Comparison of ENCODE assay signal across 8 cellular contexts in genomic region chr16:75011634-75012307, GRCh38. TPM values are rescaled to one million over a fixed set of nuclear protein-coding genes. Genes with fewer than 3 reads are reported as not detected.
DNase-seq lines count a peak whose midpoint lies in the region; ATAC-seq and TF ChIP-seq lines count a peak whose summit lies in the region.

No MANE protein-coding gene starts in this region.

- ATAC-seq in GM19455 (IDR thresholded peaks at IDR 0.05; ENCODE audit: unreplicated experiment) (peak; percentile 52), HG03521 (IDR thresholded peaks at IDR 0.05; ENCODE audit: unreplicated experiment) (peak; percentile 62)
- ATAC-seq in activated CD8-positive, alpha-beta T cell treated with anti-CD3 and anti-CD28 coated beads, Interleukin-2, amount 10 ng/mL, durations not matched to agents 7 days and 5 days = peak; percentile 33

- no peak overlapping the region for H3K4me3 ChIP-seq in CD4-positive, alpha-beta memory T cell (ENCODE audit: low read length in 2 of 2)
- no peak overlapping the region for H3K4me3 ChIP-seq in OCI-LY7 (ENCODE audit: low read depth, low read length, poor library complexity, severe bottlenecking)

- H3K27ac ChIP-seq in CD4-positive, alpha-beta memory T cell (ENCODE audit: low read depth, low read length) = peak overlapping the region; percentile 47
- H3K27ac ChIP-seq in OCI-LY7 (ENCODE audit: low read depth, low read length, poor library complexity, severe bottlenecking) = no peak overlapping the region

- H3K36me3 Mint-ChIP-seq in CD4-positive, alpha-beta memory T cell = no peaks in the 10 kb centered on the region
- H3K36me3 Mint-ChIP-seq in activated CD8-positive, alpha-beta T cell treated with anti-CD3 and anti-CD28 coated beads, Interleukin-2, amount 10 ng/mL, durations not matched to agents 7 days and 5 days (ENCODE audit: low read depth) = no peaks in the 10 kb centered on the region

- BruUV-seq in OCI-LY7 (replicated peaks; lab: Mats Ljungman, UMichigan) = no TSS peak

- intact Hi-C loops in CD4-positive, alpha-beta memory T cell (cut with micrococcal nuclease) = no loop called here
- intact Hi-C loops in OCI-LY7 (cut with micrococcal nuclease; ENCODE audit: unreplicated experiment) = no loop called here

- H2AFZ ChIP-seq in OCI-LY7 (ENCODE audit: low read length) = no peak overlapping the region

- H3K9me3 ChIP-seq in CD4-positive, alpha-beta memory T cell (ENCODE audit: control insufficient read depth in 1 of 2, low read length in 2 of 2) = no peaks in the 10 kb centered on the region
- no peaks in the 10 kb centered on the region; the same call in 1 of the 2 replicates for H3K9me3 ChIP-seq in OCI-LY7 (ENCODE audit: low read length)

- DNase-seq in CD4-positive, alpha-beta memory T cell = peak; percentile 13 to 78 (median 26)
- no peak for DNase-seq in activated CD8-positive, alpha-beta T cell treated with anti-CD3 and anti-CD28 coated beads, Interleukin-2, amount 10 ng/mL, durations not matched to agents 7 days and 5 days
- peak; percentile 86 for DNase-seq in fibroblast of gingiva (ENCODE audit: low read depth)
- peak; percentile 77 for DNase-seq in putamen (ENCODE audit: low spot score)
- DNase-seq in NCI-H345 (lab: John Stamatoyannopoulos, UW) = no peak
- DNase-seq in OCI-LY7 (ENCODE audit: low spot score) = no peak

- peak overlapping the region; percentile 67 to 94 (median 91) for H3K27ac Mint-ChIP-seq in CD4-positive, alpha-beta memory T cell
- no peak overlapping the region for H3K27ac Mint-ChIP-seq in activated CD8-positive, alpha-beta T cell treated with anti-CD3 and anti-CD28 coated beads, Interleukin-2, amount 10 ng/mL, durations not matched to agents 7 days and 5 days

- H3K4me1 Mint-ChIP-seq in CD4-positive, alpha-beta memory T cell = peaks cover 14 to 26% (median 17%) of the 10 kb centered on the region in 4 donors
- peaks cover 19% of the 10 kb centered on the region for H3K4me1 Mint-ChIP-seq in activated CD8-positive, alpha-beta T cell treated with anti-CD3 and anti-CD28 coated beads, Interleukin-2, amount 10 ng/mL, durations not matched to agents 7 days and 5 days (ENCODE audit: low read depth)

- H3K79me2 ChIP-seq in OCI-LY7 (ENCODE audit: insufficient read depth, low read depth, low read length) = no peaks in the 10 kb centered on the region

- CTCF ChIA-PET in CD4-positive, alpha-beta memory T cell (lab: Charles Lee; ENCODE audit: partially characterized antibody) = interaction anchor here (0.8 to 4.1 kb wide), 11 partner anchors 10 to 100 kb away, joined by 3 to 33 read pairs (median 4); partner anchors contain the start of gene ZNRF1
- CTCF ChIA-PET in activated CD8-positive, alpha-beta T cell treated with anti-CD3 and anti-CD28 coated beads, Interleukin-2, amount 10 ng/mL, durations not matched to agents 7 days and 5 days (lab: Charles Lee) = interaction anchor here (1.1 to 3.5 kb wide), 7 partner anchors 10 to 99 kb away, joined by 3 to 40 read pairs (median 6); partner anchors contain the start of genes WDR59 and ZNRF1
- CTCF ChIA-PET in OCI-LY7 (lab: Charles Lee; ENCODE audit: unreplicated experiment) = interaction anchor here (1.0 kb wide), 1 partner anchor 12 kb away, joined by 3 read pairs; no protein-coding TSS in a partner anchor

- H3K4me1 ChIP-seq in CD4-positive, alpha-beta memory T cell (ENCODE audit: insufficient read depth, low read length) = peaks cover 22% of the 10 kb centered on the region
- H3K4me1 ChIP-seq in OCI-LY7 (ENCODE audit: insufficient read depth, low read length, poor library complexity, severe bottlenecking) = peaks cover 10% of the 10 kb centered on the region

- no peaks in the 10 kb centered on the region for H3K36me3 ChIP-seq in CD4-positive, alpha-beta memory T cell (ENCODE audit: insufficient read depth, low read length)
- H3K36me3 ChIP-seq in OCI-LY7 (ENCODE audit: insufficient read depth, low read length) = no peaks in the 10 kb centered on the region

- no peak for TF ChIP-seq CTCF in OCI-LY7 (conservative IDR thresholded peaks at IDR 0.05; ENCODE audit: low read length)

- H3K27me3 Mint-ChIP-seq in CD4-positive, alpha-beta memory T cell = no peaks in the 10 kb centered on the region
- peaks cover 4% of the 10 kb centered on the region for H3K27me3 Mint-ChIP-seq in activated CD8-positive, alpha-beta T cell treated with anti-CD3 and anti-CD28 coated beads, Interleukin-2, amount 10 ng/mL, durations not matched to agents 7 days and 5 days (ENCODE audit: low read depth)

- no peak overlapping the region for H3K4me2 ChIP-seq in OCI-LY7 (ENCODE audit: low read length)

- H3K9me2 ChIP-seq in OCI-LY7 (ENCODE audit: insufficient read depth, low read length) = no peaks in the 10 kb centered on the region

- H4K20me1 ChIP-seq in OCI-LY7 (ENCODE audit: insufficient read depth, low read length) = no peaks in the 10 kb centered on the region

- POLR2A ChIA-PET in CD4-positive, alpha-beta memory T cell (lab: Charles Lee; ENCODE audit: partially characterized antibody) = interaction anchor here (0.9 to 2.8 kb wide), 2 partner anchors 13 to 63 kb away, joined by 3 to 16 read pairs; partner anchors contain the start of gene ZNRF1
- POLR2A ChIA-PET in activated CD8-positive, alpha-beta T cell treated with anti-CD3 and anti-CD28 coated beads, Interleukin-2, amount 10 ng/mL, durations not matched to agents 7 days and 5 days (lab: Charles Lee) = no interaction called here
- POLR2A ChIA-PET in OCI-LY7 (lab: Charles Lee) = interaction anchor here (0.6 to 1.7 kb wide), 4 partner anchors 10 to 519 kb away, joined by 3 to 6 read pairs (median 4); no protein-coding TSS in a partner anchor

- no peaks in the 10 kb centered on the region for H3K9me3 Mint-ChIP-seq in CD4-positive, alpha-beta memory T cell
- H3K9me3 Mint-ChIP-seq in activated CD8-positive, alpha-beta T cell treated with anti-CD3 and anti-CD28 coated beads, Interleukin-2, amount 10 ng/mL, durations not matched to agents 7 days and 5 days (ENCODE audit: insufficient read depth) = no peaks in the 10 kb centered on the region

- H3K4me3 Mint-ChIP-seq in CD4-positive, alpha-beta memory T cell = peak overlapping the region in 6 of 8 donors; percentile 63 to 85 (median 82)
- no peak overlapping the region for H3K4me3 Mint-ChIP-seq in activated CD8-positive, alpha-beta T cell treated with anti-CD3 and anti-CD28 coated beads, Interleukin-2, amount 10 ng/mL, durations not matched to agents 7 days and 5 days

- H3K27me3 ChIP-seq in CD4-positive, alpha-beta memory T cell (ENCODE audit: insufficient read depth, low read length) = no peaks in the 10 kb centered on the region

RNA-seq across cellular contexts. Expression of gene ZNRF1, which starts 12.9 kb away (rescaled TPM):
- 1 to 10 TPM; 6.0 to 6.2 TPM for total RNA-seq in CD4-positive, alpha-beta memory T cell
- polyA plus RNA-seq in CD4-positive, alpha-beta memory T cell = 1 to 10 TPM; 3.4 to 9.5 TPM
- total RNA-seq in activated CD8-positive, alpha-beta T cell treated with anti-CD3 and anti-CD28 coated beads, Interleukin-2, amount 10 ng/mL, durations not matched to agents 7 days and 5 days = 10 to 100 TPM in 1 of 2 experiments, 1 to 10 TPM in 1; 8.5 to 11.1 TPM
- 11.8 and 13.1 TPM in 2 replicates for total RNA-seq in OCI-LY7 (2014; rRNA removed; shearing (Covaris generic))
- total RNA-seq in OCI-LY7 (2022) = 23.7 and 26.0 TPM in 2 replicates

RNA-seq across cellular contexts. Expression of gene WDR59, which starts 26.8 kb away (rescaled TPM):
- 100 to 1,000 TPM; 116 to 127 TPM for total RNA-seq in CD4-positive, alpha-beta memory T cell
- polyA plus RNA-seq in CD4-positive, alpha-beta memory T cell = 10 to 100 TPM; 11.0 to 20.5 TPM
- total RNA-seq in activated CD8-positive, alpha-beta T cell treated with anti-CD3 and anti-CD28 coated beads, Interleukin-2, amount 10 ng/mL, durations not matched to agents 7 days and 5 days = 10 to 100 TPM; 58.3 to 63.5 TPM
- total RNA-seq in OCI-LY7 (2014; rRNA removed; shearing (Covaris generic)) = 25.2 and 26.3 TPM in 2 replicates
- total RNA-seq in OCI-LY7 (2022) = 70.1 and 80.3 TPM in 2 replicates

Comparison
In these comparisons a context has a peak if more than half of its experiments do, and no peak if none do; other contexts are left out.
1. DNase-seq: peak in CD4-positive, alpha-beta memory T cell (5 of 5), fibroblast of gingiva (single experiment) and putamen (single experiment); none in activated CD8-positive, alpha-beta T cell treated with anti-CD3 and anti-CD28 coated beads, Interleukin-2, amount 10 ng/mL, durations not matched to agents 7 days and 5 days (single experiment), NCI-H345 (single experiment) and OCI-LY7 (single experiment).
2. Peak in every context shown above with its lines, with median percentiles within 50 percentile points of each other: ATAC-seq.